Comparison of ENCODE assay signal across 14 cellular contexts in the genomic region with DNA sequence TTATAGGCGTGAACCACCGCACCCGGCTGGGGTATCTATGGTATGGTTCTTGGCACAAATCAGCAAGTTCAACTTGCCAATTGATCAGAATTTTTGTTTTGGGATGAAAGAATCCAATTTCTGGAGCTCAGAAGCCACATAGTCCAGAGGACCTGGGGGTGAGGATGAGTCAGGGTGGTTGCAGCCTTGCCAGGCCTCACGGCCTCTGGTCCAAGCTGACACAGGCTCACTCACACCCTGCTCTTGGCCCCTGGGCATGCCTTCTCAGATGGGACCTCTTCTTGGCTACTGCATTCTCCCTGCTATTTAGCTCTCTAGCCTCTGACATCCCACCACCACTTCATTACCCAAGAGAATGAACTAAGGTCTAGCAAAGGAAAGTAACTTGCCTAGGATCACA. TPM values are rescaled to one million over a fixed set of nuclear protein-coding genes. Genes with fewer than 3 reads are reported as not detected.
A peak's percentile ranks its signal among the peaks of the same experiment; 100 is the strongest.
DNase-seq lines count a peak whose midpoint lies in the region; ATAC-seq and TF ChIP-seq lines count a peak whose summit lies in the region.
"Had no signal": no experiment of that assay in that cellular context is flagged by ENCODE, and none has a peak within 500 bp of the region (broad histone marks: within the 10 kb centered on the region; RNA-seq: fewer than 3 reads in every experiment).

No MANE protein-coding gene starts in this region.

- in situ Hi-C loops in mammary epithelial cell (cut with MboI; ENCODE audit: low sequenced_read_pairs in 2 of 2) = no loop called here

- CTCF ChIA-PET in MCF 10A (lab: Yijun Ruan, JAX) = interaction anchor here (0.8 to 2.1 kb wide), 3 partner anchors 10 to 158 kb away, joined by 3 to 7 read pairs (median 4); no protein-coding TSS in a partner anchor
- CTCF ChIA-PET in mammary epithelial cell (lab: Charles Lee; ENCODE audit: low non-redundant PET) = no interaction called here
- CTCF ChIA-PET in naive thymus-derived CD4-positive, alpha-beta T cell (lab: Charles Lee) = interaction anchor here (0.9 to 11.5 kb wide), 3 partner anchors 15 to 159 kb away, joined by 3 to 90 read pairs (median 3); no protein-coding TSS in a partner anchor

- H3K27ac ChIP-seq in mammary epithelial cell (ENCODE audit: insufficient read depth, low read depth, low read length) = no peak overlapping the region
- peak overlapping the region; percentile 86 to 88 for H3K27ac ChIP-seq in breast epithelium
- no peak overlapping the region for H3K27ac ChIP-seq in naive thymus-derived CD4-positive, alpha-beta T cell (ENCODE audit: low read depth, low read length)
- H3K27ac ChIP-seq: heart right ventricle had no signal

- H3K27me3 ChIP-seq in mammary epithelial cell (ENCODE audit: insufficient read depth, low read length) = no peaks in the 10 kb centered on the region
- no peaks in the 10 kb centered on the region for H3K27me3 ChIP-seq in breast epithelium
- H3K27me3 ChIP-seq in naive thymus-derived CD4-positive, alpha-beta T cell (ENCODE audit: control insufficient read depth in 2 of 2, insufficient read depth in 2 of 2, low read length in 2 of 2) = no peaks in the 10 kb centered on the region
- H3K27me3 ChIP-seq: heart right ventricle had no signal

- H3K9me3 ChIP-seq in mammary epithelial cell (replicated peaks; ENCODE audit: insufficient read depth, low read length) = no peaks in the 10 kb centered on the region
- H3K9me3 ChIP-seq in breast epithelium = no peaks in the 10 kb centered on the region
- no peaks in the 10 kb centered on the region for H3K9me3 ChIP-seq in naive thymus-derived CD4-positive, alpha-beta T cell (ENCODE audit: control insufficient read depth in 2 of 3, low read length in 3 of 3)
- no peaks in the 10 kb centered on the region for H3K9me3 ChIP-seq in mucosa of descending colon
- H3K9me3 ChIP-seq: heart right ventricle had no signal

- no peak overlapping the region for H3K4me2 ChIP-seq in mammary epithelial cell (ENCODE audit: insufficient read depth, low read depth, low read length)

- no peak for TF ChIP-seq POLR2A in breast epithelium (IDR thresholded peaks at IDR 0.05)

- no peaks in the 10 kb centered on the region for H3K4me1 ChIP-seq in mammary epithelial cell (ENCODE audit: insufficient read depth, low read length)
- H3K4me1 ChIP-seq in breast epithelium = peaks cover 0 to 16% of the 10 kb centered on the region in 2 donors
- H3K4me1 ChIP-seq in naive thymus-derived CD4-positive, alpha-beta T cell (ENCODE audit: control insufficient read depth in 2 of 2, insufficient read depth in 2 of 2, low read length in 2 of 2) = peaks cover 0 to 11% of the 10 kb centered on the region in 2 donors
- peaks cover 6% of the 10 kb centered on the region for H3K4me1 ChIP-seq in mucosa of descending colon (ENCODE audit: low read depth)

- H2AFZ ChIP-seq in mammary epithelial cell (ENCODE audit: low read depth, low read length) = no peak overlapping the region

- H3K27ac Mint-ChIP-seq in MCF 10A (ENCODE audit: low read depth, unreplicated experiment) = no peak overlapping the region
- peak overlapping the region in 5 of 9 donors; percentile 6 to 66 (median 51) for H3K27ac Mint-ChIP-seq in naive thymus-derived CD4-positive, alpha-beta T cell
- H3K27ac Mint-ChIP-seq: activated T-cell treated with anti-CD3 and anti-CD28 coated beads, Interleukin-2, amount 50 U/mL, for 24 hours had no signal

- H3K27me3 Mint-ChIP-seq in MCF 10A (ENCODE audit: insufficient read depth, unreplicated experiment) = no peaks in the 10 kb centered on the region
- no peaks in the 10 kb centered on the region for H3K27me3 Mint-ChIP-seq in naive thymus-derived CD4-positive, alpha-beta T cell
- H3K27me3 Mint-ChIP-seq: activated T-cell treated with anti-CD3 and anti-CD28 coated beads, Interleukin-2, amount 50 U/mL, for 24 hours had no signal

- no peaks in the 10 kb centered on the region for H3K79me2 ChIP-seq in mammary epithelial cell (ENCODE audit: insufficient read depth, low read length)

- WGBS in mammary epithelial cell (ENCODE audit: low coverage, missing lambda C conversion rate) = 72% methylated on average over 3 of the region's 4 CpGs

- no peaks in the 10 kb centered on the region for H4K20me1 ChIP-seq in mammary epithelial cell (ENCODE audit: insufficient read depth, low read length)

- no peak overlapping the region for H3K9ac ChIP-seq in mammary epithelial cell (ENCODE audit: insufficient read depth, low read length)

- no peak for TF ChIP-seq CTCF in MCF 10A (IDR thresholded peaks at IDR 0.05; ENCODE audit: unreplicated experiment)
- no peak for TF ChIP-seq CTCF in mammary epithelial cell (conservative IDR thresholded peaks at IDR 0.05 in 1 of 2, IDR thresholded peaks at IDR 0.05 in 1 of 2; ENCODE audit: extremely low read depth in 1 of 2, insufficient read depth in 1 of 2, low read depth in 1 of 2, low read length in 2 of 2)
- TF ChIP-seq CTCF in breast epithelium (IDR thresholded peaks at IDR 0.05) = no peak
- TF ChIP-seq CTCF in mucosa of descending colon (IDR thresholded peaks at IDR 0.05) = no peak

- dilution Hi-C loops in mammary epithelial cell (cut with HindIII; ENCODE audit: low sequenced_read_pairs) = no loop called here

- no TSS peak for BruUV-seq in MCF 10A (replicated peaks; lab: Mats Ljungman, UMichigan)
- no TSS peak for BruUV-seq in mammary epithelial cell (replicated peaks; lab: Mats Ljungman, UMichigan)

- no peaks in the 10 kb centered on the region for H3K9me3 Mint-ChIP-seq in MCF 10A (ENCODE audit: unreplicated experiment)
- H3K9me3 Mint-ChIP-seq in naive thymus-derived CD4-positive, alpha-beta T cell = no peaks in the 10 kb centered on the region
- H3K9me3 Mint-ChIP-seq: activated T-cell treated with anti-CD3 and anti-CD28 coated beads, Interleukin-2, amount 50 U/mL, for 24 hours had no signal

- DNase-seq in MCF 10A (ENCODE audit: unreplicated experiment) (peak; percentile 24), mammary epithelial cell (no peak), breast epithelium (ENCODE audit: low spot score in 2 of 2) (peak in 1 of 2 donors; percentile 39), SIG-M5 treated with dmso at 0.1 percent for 504 hours (lab: John Stamatoyannopoulos, UW; ENCODE audit: unreplicated experiment) (no peak), NCI-H345 treated with DMSO at 0.1 percent for 48 hours (lab: John Stamatoyannopoulos, UW; ENCODE audit: unreplicated experiment) (no peak), mucosa of descending colon (no peak)
- no peak for DNase-seq in naive thymus-derived CD4-positive, alpha-beta T cell
- DNase-seq: ACHN; activated T-cell treated with anti-CD3 and anti-CD28 coated beads, Interleukin-2, amount 50 U/mL, for 24 hours; heart right ventricle; Kasumi-1; NCI-H1930; stimulated activated CD4-positive, alpha-beta T cell treated with anti-CD3 and anti-CD28 coated beads, Interleukin-12 subunit alpha, Interleukin-12 subunit beta, amount 100 ng/mL, for 4 hours had no signal

- H3K4me3 ChIP-seq in mammary epithelial cell (replicated peaks in 1 of 3; ENCODE audit: insufficient read depth in 1 of 3, low read depth in 2 of 3, low read length in 3 of 3) (no peak overlapping the region), breast epithelium (no peak overlapping the region), mucosa of descending colon (no peak overlapping the region)
- H3K4me3 ChIP-seq in naive thymus-derived CD4-positive, alpha-beta T cell (ENCODE audit: low read length) = no peak overlapping the region
- H3K4me3 ChIP-seq: heart right ventricle had no signal

- no peak for ATAC-seq in naive thymus-derived CD4-positive, alpha-beta T cell
- ATAC-seq in HG02884 (IDR thresholded peaks at IDR 0.05; ENCODE audit: unreplicated experiment) (no peak), mucosa of descending colon (no peak)

- peaks cover 6% of the 10 kb centered on the region for H3K4me1 Mint-ChIP-seq in MCF 10A (ENCODE audit: insufficient read depth, unreplicated experiment)
- peaks cover 5 to 42% (median 15%) of the 10 kb centered on the region in 7 donors for H3K4me1 Mint-ChIP-seq in naive thymus-derived CD4-positive, alpha-beta T cell

- peaks cover 57% of the 10 kb centered on the region for H3K36me3 Mint-ChIP-seq in MCF 10A (ENCODE audit: insufficient read depth, unreplicated experiment)
- H3K36me3 Mint-ChIP-seq in naive thymus-derived CD4-positive, alpha-beta T cell = peaks cover 0 to 19% (median 4%) of the 10 kb centered on the region in 5 donors

- POLR2A ChIA-PET in MCF 10A (lab: Yijun Ruan, JAX) = interaction anchor here (0.6 to 1.8 kb wide), 6 partner anchors 9 to 166 kb away, joined by 3 to 5 read pairs (median 3); no protein-coding TSS in a partner anchor
- POLR2A ChIA-PET in naive thymus-derived CD4-positive, alpha-beta T cell (lab: Charles Lee) = interaction anchor here (0.6 to 1.1 kb wide), 2 partner anchors 157 to 210 kb away, joined by 3 to 5 read pairs; no protein-coding TSS in a partner anchor

- no peak overlapping the region for H3K4me3 Mint-ChIP-seq in MCF 10A (ENCODE audit: unreplicated experiment)
- no peak overlapping the region for H3K4me3 Mint-ChIP-seq in naive thymus-derived CD4-positive, alpha-beta T cell
- H3K4me3 Mint-ChIP-seq: activated T-cell treated with anti-CD3 and anti-CD28 coated beads, Interleukin-2, amount 50 U/mL, for 24 hours had no signal

- peaks cover 3% of the 10 kb centered on the region for H3K36me3 ChIP-seq in mammary epithelial cell (ENCODE audit: insufficient read depth, low read length)
- peaks cover 4% of the 10 kb centered on the region for H3K36me3 ChIP-seq in breast epithelium
- H3K36me3 ChIP-seq in naive thymus-derived CD4-positive, alpha-beta T cell (ENCODE audit: control insufficient read depth in 2 of 3, insufficient read depth in 3 of 3, low read length in 3 of 3) = peaks cover 0 to 39% (median 3%) of the 10 kb centered on the region in 3 experiments
- H3K36me3 ChIP-seq in mucosa of descending colon (ENCODE audit: low read depth) = no peaks in the 10 kb centered on the region

- intact Hi-C loops in MCF 10A (cut with micrococcal nuclease) (no loop called here), mammary epithelial cell (cut with micrococcal nuclease) (no loop called here), breast epithelium (cut with DNase I; ENCODE audit: low total_unique reads) (no loop called here), mucosa of descending colon (cut with DNase I, micrococcal nuclease) (no loop called here)
- intact Hi-C loops in naive thymus-derived CD4-positive, alpha-beta T cell (cut with micrococcal nuclease) = loop anchor here in 1 of 2 donors (5.0 kb wide), 1 partner anchor 42 kb away; a partner anchor contains a TSS

RNA-seq across cellular contexts. Expression of a gene that starts 16.3 kb away (rescaled TPM):
- 173 and 188 TPM in 2 replicates for total RNA-seq in MCF 10A (2022)
- total RNA-seq in mammary epithelial cell = 100 to 1,000 TPM; 140 to 186 TPM
- polyA plus RNA-seq in mammary epithelial cell = 342 TPM
- 129 TPM for polyA minus RNA-seq in mammary epithelial cell
- 100 to 1,000 TPM; 102 to 254 (median 109) TPM for total RNA-seq in breast epithelium
- total RNA-seq in naive thymus-derived CD4-positive, alpha-beta T cell = 100 to 1,000 TPM in 2 of 5 experiments, 10 to 100 TPM in 3; 12.9 to 265 (median 29.7) TPM
- 10 to 100 TPM; 34.3 to 36.4 TPM for polyA plus RNA-seq in naive thymus-derived CD4-positive, alpha-beta T cell
- total RNA-seq in mucosa of descending colon = 100 to 1,000 TPM in 1 of 3 donors, 10 to 100 TPM in 2; 46.3 to 103 (median 71.2) TPM

RNA-seq across cellular contexts. Expression of a gene that starts 24.7 kb away (rescaled TPM):
- 0.84 and 2.2 TPM in 2 replicates for total RNA-seq in MCF 10A (2022)
- under 1 TPM in 1 of 2 donors, not detected in 1; 0.78 TPM for total RNA-seq in mammary epithelial cell
- 0.06 TPM for polyA plus RNA-seq in mammary epithelial cell
- not detected for polyA minus RNA-seq in mammary epithelial cell
- not detected for total RNA-seq in breast epithelium
- 1 to 10 TPM in 1 of 5 experiments, under 1 TPM in 2, not detected in 2; 0.48 to 1.1 (median 0.94) TPM for total RNA-seq in naive thymus-derived CD4-positive, alpha-beta T cell
- polyA plus RNA-seq in naive thymus-derived CD4-positive, alpha-beta T cell = not detected
- total RNA-seq in mucosa of descending colon = 10 to 100 TPM in 1 of 3 donors, 1 to 10 TPM in 2; 6.7 to 13.1 (median 8.6) TPM

RNA-seq across cellular contexts. Expression of a gene that starts 39.3 kb away (rescaled TPM):
- 16.2 and 16.7 TPM in 2 replicates for total RNA-seq in MCF 10A (2022)
- total RNA-seq in mammary epithelial cell = 10 to 100 TPM; 17.5 to 23.0 TPM
- 14.3 TPM for polyA plus RNA-seq in mammary epithelial cell
- polyA minus RNA-seq in mammary epithelial cell = 13.5 TPM
- 100 to 1,000 TPM in 1 of 3 donors, 10 to 100 TPM in 2; 42.9 to 149 (median 47.0) TPM for total RNA-seq in breast epithelium
- total RNA-seq in naive thymus-derived CD4-positive, alpha-beta T cell = 10 to 100 TPM; 20.2 to 33.3 (median 21.7) TPM
- 10 to 100 TPM in 1 of 2 donors, 1 to 10 TPM in 1; 9.4 to 13.3 TPM for polyA plus RNA-seq in naive thymus-derived CD4-positive, alpha-beta T cell
- 10 to 100 TPM; 18.1 to 29.8 (median 23.0) TPM for total RNA-seq in mucosa of descending colon

RNA-seq across cellular contexts. Expression of a gene that starts 39.5 kb away (rescaled TPM):
- total RNA-seq in MCF 10A (2022) (59.2 and 60.4 TPM in 2 replicates), mammary epithelial cell (100 to 1,000 TPM in 1 of 2 donors, 10 to 100 TPM in 1; 94.7 to 157 TPM), breast epithelium (100 to 1,000 TPM in 2 of 3 donors, 10 to 100 TPM in 1; 96.4 to 534 (median 101) TPM), mucosa of descending colon (100 to 1,000 TPM; 154 to 378 (median 278) TPM)
- polyA plus RNA-seq in mammary epithelial cell = 62.0 TPM
- 90.5 TPM for polyA minus RNA-seq in mammary epithelial cell
- total RNA-seq in naive thymus-derived CD4-positive, alpha-beta T cell = 10 to 100 TPM; 18.5 to 30.5 (median 20.2) TPM
- 10 to 100 TPM in 1 of 2 donors, 1 to 10 TPM in 1; 8.9 to 14.5 TPM for polyA plus RNA-seq in naive thymus-derived CD4-positive, alpha-beta T cell

Comparison
In these comparisons a context has a peak if more than half of its experiments do, and no peak if none do; other contexts are left out.
1. H3K27ac ChIP-seq: peak in breast epithelium (2 of 2); none in mammary epithelial cell (single experiment) and naive thymus-derived CD4-positive, alpha-beta T cell (single experiment).